Comparison of ENCODE assay signal across 27 cellular contexts in the genomic region with DNA sequence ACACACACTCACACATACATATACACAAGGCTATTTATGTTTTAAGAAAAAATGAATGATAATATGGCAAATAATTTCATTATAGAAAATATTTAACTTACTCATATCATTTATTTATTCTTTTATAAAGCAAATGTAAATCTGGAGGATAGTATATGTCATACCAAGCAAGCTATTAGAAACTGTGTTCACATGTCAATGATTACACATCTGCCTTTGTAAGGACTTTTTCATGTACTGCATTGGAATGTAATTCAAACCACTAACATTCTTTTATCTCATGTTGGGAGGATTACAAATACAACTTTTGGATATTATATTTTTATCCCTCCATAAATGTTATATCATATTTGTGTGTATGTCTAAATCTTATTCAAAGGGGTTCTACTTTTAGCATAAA.
"Had no signal": no experiment of that assay in that cellular context is flagged by ENCODE, and none has a peak within 500 bp of the region (broad histone marks: within the 10 kb centered on the region; RNA-seq: fewer than 3 reads in every experiment).

No MANE protein-coding gene starts in this region.

- DNase-seq: activated CD4-positive, alpha-beta memory T cell treated with anti-CD3 and anti-CD28 coated beads for 36 hours; activated CD4-positive, alpha-beta T cell treated with anti-CD3 and anti-CD28 coated beads, Interleukin-2, amount 10 ng/mL, durations not matched to agents 7 days and 5 days; activated CD4-positive, CD25-positive, alpha-beta regulatory T cell; activated CD8-positive, alpha-beta memory T cell treated with anti-CD3 and anti-CD28 coated beads for 24 hours; activated gamma-delta T cell; activated naive CD4-positive, alpha-beta T cell treated with anti-CD3 and anti-CD28 coated beads for 36 hours; activated T-cell treated with anti-CD3 and anti-CD28 coated beads, Interleukin-2, amount 50 U/mL, for 4 hours; amygdala; cerebellar nuclear complex; Kasumi-1; KBM-7; NCI-H146; NCI-H1930; NCI-H2171 treated with DMSO at 0.1 percent for 48 hours; NCI-H345; NCI-H510A; NCI-H526 treated with DMSO at 0.1 percent for 48 hours; NCI-H82; OCI-M1; SHP77 treated with DMSO at 0.1 percent for 48 hours; T-cell; T-helper 2 cell; T1000 had no signal

- H3K27ac ChIP-seq: VCaP had no signal

- ATAC-seq: activated T-cell treated with anti-CD3 and anti-CD28 coated beads, Interleukin-2, amount 50 U/mL, for 4 hours; activated T-helper 17 cell treated with anti-CD3 and anti-CD28 coated beads, Interleukin-2, amount 50 U/mL, for 72 hours; T-cell had no signal

- FAIRE-seq: astrocyte, RCC 7860 had no signal
